In the genomic region with DNA sequence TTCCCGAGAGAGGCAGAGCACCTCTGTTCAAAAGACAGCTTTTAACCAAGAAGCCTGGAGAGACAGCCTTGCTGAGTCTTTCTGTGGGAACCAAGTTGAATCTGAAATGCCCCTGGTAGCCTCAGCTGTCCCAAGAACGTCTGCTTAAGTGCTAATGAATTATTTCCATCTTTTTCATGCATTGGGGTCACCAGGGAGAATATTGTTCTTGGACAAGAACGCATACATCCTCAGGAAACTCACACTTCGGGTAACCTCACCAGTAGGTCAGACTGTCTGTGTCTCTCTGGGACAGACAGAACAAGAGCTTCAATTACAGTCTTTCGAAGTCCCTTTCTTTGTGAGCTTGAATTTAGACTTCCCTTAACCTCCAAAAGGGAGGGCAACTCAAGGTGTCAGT, we compare ENCODE assay signal across 20 cellular contexts.
"Had no signal": no experiment of that assay in that cellular context is flagged by ENCODE, and none has a peak within 500 bp of the region (broad histone marks: within the 10 kb centered on the region; RNA-seq: fewer than 3 reads in every experiment).

No MANE protein-coding gene starts in this region.

- H3K4me3 ChIP-seq: SJSA1, SK-N-MC had no signal

- H3K27me3 ChIP-seq: SJSA1 had no signal

- H3K27ac ChIP-seq: SJSA1, SK-N-MC had no signal

- H3K4me1 ChIP-seq: SJSA1 had no signal

- DNase-seq: KBM-7, NCI-H1092, NCI-H1105 treated with DMSO at 0.1 percent for 48 hours, NCI-H1417 treated with DMSO at 0.1 percent for 48 hours, NCI-H146, NCI-H1694 treated with DMSO at 0.1 percent for 48 hours, NCI-H1930, NCI-H2081, NCI-H2107, NCI-H226, NCI-H446, NCI-H510A, NCI-H524 treated with DMSO at 0.1 percent for 48 hours, NCI-H69, NCI-H774, Right ventricle myocardium superior, RPMI8226, SIG-M5 had no signal

- H3K36me3 ChIP-seq: SJSA1 had no signal
